Comparison of ENCODE assay signal across 13 cellular contexts in the genomic region with DNA sequence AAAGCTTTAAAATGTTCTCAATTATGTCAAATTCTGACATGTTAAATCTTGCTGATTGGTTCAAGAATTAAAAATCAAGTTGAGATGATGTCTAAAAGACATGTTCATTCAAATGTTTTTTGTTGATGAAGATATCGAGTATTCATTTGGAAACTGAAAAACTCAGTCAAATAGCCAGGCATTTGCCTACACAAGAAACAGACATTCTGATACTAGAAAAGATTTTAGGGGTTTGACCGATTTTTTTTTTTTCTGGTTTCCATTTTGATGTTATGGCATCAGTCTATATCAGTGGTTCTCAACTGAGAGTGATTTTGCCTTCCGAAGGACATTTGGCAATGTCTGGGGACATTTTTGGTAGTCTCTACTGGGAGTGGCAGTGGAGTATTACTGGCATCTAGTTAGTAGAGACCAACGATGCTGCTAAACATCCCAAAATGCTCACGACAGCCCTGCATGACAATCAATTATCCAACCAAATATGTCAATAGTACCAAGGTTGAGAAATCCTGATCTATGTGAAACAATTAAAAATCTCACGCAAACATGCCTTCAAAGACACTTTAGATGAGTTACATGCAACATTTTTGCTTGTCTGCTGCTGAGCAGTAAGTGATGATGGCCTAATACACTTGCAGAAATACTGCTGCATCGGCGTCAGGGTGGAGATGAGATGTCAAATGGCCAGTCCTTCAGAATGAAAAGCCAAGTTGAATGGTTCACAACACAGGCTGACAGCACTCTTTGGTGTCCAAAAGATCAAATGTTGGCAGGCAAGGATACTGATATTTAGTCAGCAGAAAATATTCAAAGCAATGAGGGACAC. TPM values are rescaled to one million over a fixed set of nuclear protein-coding genes. Genes with fewer than 3 reads are reported as not detected.
DNase-seq lines count a peak whose midpoint lies in the region; ATAC-seq and TF ChIP-seq lines count a peak whose summit lies in the region.
"Had no signal": no experiment of that assay in that cellular context is flagged by ENCODE, and none has a peak within 500 bp of the region (broad histone marks: within the 10 kb centered on the region; RNA-seq: fewer than 3 reads in every experiment).

No MANE protein-coding gene starts in this region.

- in situ Hi-C loops in transverse colon (cut with MboI; ENCODE audit: low pct_ligation_motif_present in 1 of 4, low pct_unique_long_range_greater_than_20kb in 1 of 4, low sequenced_read_pairs in 3 of 4) = no loop called here

- no peak overlapping the region for H3K4me3 Mint-ChIP-seq in activated T-helper 2 cell treated with anti-CD3 and anti-CD28 coated beads, Interferon-gamma antibody, Interleukin-2, Interleukin-4, amounts not matched to agents 10 μg/mL and 5 μg/mL and 100 μg/mL, durations not matched to agents 14 hours and 24 hours and 36 hours (ENCODE audit: low read depth)

- H3K36me3 ChIP-seq in transverse colon = no peaks in the 10 kb centered on the region
- H3K36me3 ChIP-seq: uterus had no signal

- peaks cover 18% of the 10 kb centered on the region for H3K27me3 Mint-ChIP-seq in activated T-helper 2 cell treated with anti-CD3 and anti-CD28 coated beads, Interferon-gamma antibody, Interleukin-2, Interleukin-4, amounts not matched to agents 10 μg/mL and 5 μg/mL and 100 μg/mL, durations not matched to agents 14 hours and 24 hours and 36 hours (ENCODE audit: low read depth)

- no peaks in the 10 kb centered on the region for H3K27me3 ChIP-seq in transverse colon
- H3K27me3 ChIP-seq: hepatocyte, uterus had no signal

- H3K9me3 ChIP-seq in transverse colon = peaks cover 3 to 8% of the 10 kb centered on the region in 2 donors
- H3K9me3 ChIP-seq: uterus had no signal

- H3K27ac Mint-ChIP-seq in activated T-helper 2 cell treated with anti-CD3 and anti-CD28 coated beads, Interferon-gamma antibody, Interleukin-2, Interleukin-4, amounts not matched to agents 10 μg/mL and 5 μg/mL and 100 μg/mL, durations not matched to agents 14 hours and 24 hours and 36 hours = peak overlapping the region; percentile 74

- H3K27ac ChIP-seq in transverse colon = peak overlapping the region in 1 of 4 donors; percentile 31
- H3K27ac ChIP-seq: coronary artery, hepatocyte, uterus had no signal

- peaks cover 0 to 6% (median 0%) of the 10 kb centered on the region in 4 donors for H3K4me1 ChIP-seq in transverse colon

- H3K36me3 Mint-ChIP-seq in activated T-helper 2 cell treated with anti-CD3 and anti-CD28 coated beads, Interferon-gamma antibody, Interleukin-2, Interleukin-4, amounts not matched to agents 10 μg/mL and 5 μg/mL and 100 μg/mL, durations not matched to agents 14 hours and 24 hours and 36 hours (ENCODE audit: low read depth) = peaks cover 30% of the 10 kb centered on the region

- WGBS in transverse colon (ENCODE audit: low coverage in 1 of 2), 2 donors = 63 to 75% methylated on average over 5 to 8 of the region's 8 CpGs

- intact Hi-C loops in activated T-helper 2 cell treated with anti-CD3 and anti-CD28 coated beads, Interferon-gamma antibody, Interleukin-2, Interleukin-4, amounts not matched to agents 10 μg/mL and 5 μg/mL and 100 μg/mL, durations not matched to agents 14 hours and 24 hours and 36 hours (cut with micrococcal nuclease) = loop anchor here (1.0 kb wide), 2 partner anchors 8 to 12 kb away; no protein-coding TSS in a partner anchor
- intact Hi-C loops in transverse colon (cut with DNase I; ENCODE audit: low total_unique reads) = no loop called here

- peaks cover 15% of the 10 kb centered on the region for H3K9me3 Mint-ChIP-seq in activated T-helper 2 cell treated with anti-CD3 and anti-CD28 coated beads, Interferon-gamma antibody, Interleukin-2, Interleukin-4, amounts not matched to agents 10 μg/mL and 5 μg/mL and 100 μg/mL, durations not matched to agents 14 hours and 24 hours and 36 hours

- no peak for TF ChIP-seq CTCF in transverse colon (IDR thresholded peaks at IDR 0.05)

- TF ChIP-seq EP300 in transverse colon (IDR thresholded peaks at IDR 0.05; ENCODE audit: low read depth) = no peak

- DNase-seq in activated T-helper 2 cell treated with anti-CD3 and anti-CD28 coated beads, Interferon-gamma antibody, Interleukin-2, Interleukin-4, amounts not matched to agents 10 μg/mL and 5 μg/mL and 100 μg/mL, durations not matched to agents 14 hours and 24 hours and 36 hours (ENCODE audit: low spot score) = no peak
- no peak for DNase-seq in stimulated activated CD4-positive, alpha-beta T cell treated with anti-CD3 and anti-CD28 coated beads, Interleukin-2, amount 100 ng/mL, for 24 hours
- no peak for DNase-seq in NCI-H2029 (lab: John Stamatoyannopoulos, UW)
- DNase-seq in NCI-H146 treated with DMSO at 0.1 percent for 48 hours (lab: John Stamatoyannopoulos, UW; ENCODE audit: unreplicated experiment) = no peak
- no peak for DNase-seq in transverse colon
- DNase-seq: DND-41, NCI-H2029 treated with DMSO at 0.1 percent for 48 hours, uterus had no signal

- no peak overlapping the region for H3K4me3 ChIP-seq in transverse colon
- H3K4me3 ChIP-seq: coronary artery, hepatocyte, uterus had no signal

- no peak for TF ChIP-seq POLR2A in transverse colon (IDR thresholded peaks at IDR 0.05)

- ATAC-seq in GM18511 (IDR thresholded peaks at IDR 0.05; ENCODE audit: unreplicated experiment) (peak; percentile 45), GM19468 (IDR thresholded peaks at IDR 0.05; ENCODE audit: extremely low read depth, unreplicated experiment) (peak; percentile 30), HG03060 (IDR thresholded peaks at IDR 0.05; ENCODE audit: low read depth, unreplicated experiment) (peak; percentile 30)

- H3K4me1 Mint-ChIP-seq in activated T-helper 2 cell treated with anti-CD3 and anti-CD28 coated beads, Interferon-gamma antibody, Interleukin-2, Interleukin-4, amounts not matched to agents 10 μg/mL and 5 μg/mL and 100 μg/mL, durations not matched to agents 14 hours and 24 hours and 36 hours (ENCODE audit: low read depth) = peaks cover 43% of the 10 kb centered on the region

RNA-seq across cellular contexts. Expression of a gene that starts 12.5 kb away (rescaled TPM):
- 1.5 and 2.5 TPM in 2 replicates for total RNA-seq in activated T-helper 2 cell treated with anti-CD3 and anti-CD28 coated beads, Interferon-gamma antibody, Interleukin-2, Interleukin-4, amounts not matched to agents 10 μg/mL and 5 μg/mL and 100 μg/mL, durations not matched to agents 14 hours and 24 hours and 36 hours
- total RNA-seq in transverse colon = 10 to 100 TPM in 1 of 4 donors, 1 to 10 TPM in 2, not detected in 1; 3.4 to 16.5 (median 4.8) TPM
